Comparison of ENCODE assay signal across 8 cellular contexts in the genomic region with DNA sequence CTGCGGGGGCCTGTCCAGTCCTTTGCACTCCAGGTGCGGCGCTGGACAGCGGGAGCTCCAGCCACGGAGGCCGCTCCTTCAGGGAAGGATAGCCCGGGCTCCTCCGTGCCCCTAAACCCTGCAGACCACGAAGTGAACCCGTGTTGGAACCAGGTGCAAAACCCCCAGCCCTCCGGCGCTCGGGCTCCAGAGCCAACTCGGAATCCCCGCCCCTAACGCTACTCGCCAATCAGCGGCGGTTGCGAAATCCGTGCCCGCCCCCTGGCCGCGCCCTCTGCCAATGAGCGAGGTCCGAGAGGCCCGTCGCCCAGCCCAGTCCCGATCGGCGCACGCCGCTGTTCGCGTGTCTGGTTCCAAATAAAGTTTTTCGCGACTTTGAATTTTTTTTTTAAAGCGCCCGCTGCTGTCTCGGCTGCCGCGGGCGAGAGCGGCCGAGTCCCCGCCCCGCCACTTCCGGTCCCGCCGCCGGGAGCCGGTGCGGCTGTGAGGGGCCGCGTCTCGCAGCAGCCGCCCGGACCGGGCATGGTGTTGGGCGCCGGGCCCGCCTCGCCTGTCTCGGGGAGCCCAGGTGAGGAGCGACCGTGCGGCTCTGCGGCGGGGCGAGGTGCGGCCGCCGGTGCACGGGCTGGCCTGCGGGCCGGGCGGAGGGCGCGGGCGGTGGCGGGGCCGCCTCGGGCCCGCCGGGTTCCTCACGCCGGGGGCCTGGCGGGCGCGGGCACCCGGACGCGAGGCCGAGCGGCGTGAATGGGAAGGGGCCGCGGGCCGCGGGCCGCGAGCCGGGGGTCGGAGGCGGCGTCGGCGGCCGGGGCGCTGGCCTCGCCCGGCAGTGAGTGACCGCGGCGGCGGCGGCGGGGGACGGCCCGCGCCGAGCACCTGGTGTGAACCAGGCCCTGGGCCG. TPM values are rescaled to one million over a fixed set of nuclear protein-coding genes. Genes with fewer than 3 reads are reported as not detected.
DNase-seq lines count a peak whose midpoint lies in the region; ATAC-seq and TF ChIP-seq lines count a peak whose summit lies in the region.

A gene with protein sequence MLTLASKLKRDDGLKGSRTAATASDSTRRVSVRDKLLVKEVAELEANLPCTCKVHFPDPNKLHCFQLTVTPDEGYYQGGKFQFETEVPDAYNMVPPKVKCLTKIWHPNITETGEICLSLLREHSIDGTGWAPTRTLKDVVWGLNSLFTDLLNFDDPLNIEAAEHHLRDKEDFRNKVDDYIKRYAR (plus strand): TSS at position 450 of the 898 bp plus-strand sequence. CDS start 6,094 bp downstream, outside the sequence.

- H3K9ac ChIP-seq in duodenal mucosa (ENCODE audit: low read depth in 1 of 2, low read length in 2 of 2): peak within 1 kb of the TSS; percentile 77

- TF ChIP-seq POLR2A in lower leg skin (IDR thresholded peaks at IDR 0.05): no peak

- intact Hi-C loops in CD14-positive monocyte (cut with micrococcal nuclease) (loop anchor here in 1 of 2 donors (5.0 to 10.0 kb wide), 2 partner anchors 90 to 268 kb away; no protein-coding TSS in a partner anchor), lower leg skin (cut with DNase I; ENCODE audit: low total_unique reads) (no loop called here)
- intact Hi-C loops in activated CD4-positive, alpha-beta memory T cell treated with anti-CD3 and anti-CD28 coated beads for 36 hours (cut with micrococcal nuclease): loop anchor here (1.0 to 10.0 kb wide), 7 partner anchors 31 to 460 kb away; partner anchors contain the start of genes ASB1 and RAMP1

- ATAC-seq in GM19395 (IDR thresholded peaks at IDR 0.05; ENCODE audit: unreplicated experiment) (peak; percentile 97), HG03565 (IDR thresholded peaks at IDR 0.05; ENCODE audit: unreplicated experiment) (peak; percentile 92)

- H3K4me3 ChIP-seq in duodenal mucosa (ENCODE audit: low read depth in 1 of 2, low read length in 2 of 2) (peak within 1 kb of the TSS; percentile 81 to 86), lower leg skin (ENCODE audit: low read depth, poor library complexity, severe bottlenecking) (peak within 1 kb of the TSS; percentile 49)

- H3K27ac ChIP-seq in duodenal mucosa (ENCODE audit: low read depth, low read length): peak within 1 kb of the TSS; percentile 63

- peaks cover 5 to 13% of the 10 kb centered on the region in 2 donors for H3K9me3 ChIP-seq in duodenal mucosa (ENCODE audit: control insufficient read depth in 1 of 2, low read length in 2 of 2)

- TF ChIP-seq CTCF in CD14-positive monocyte (IDR thresholded peaks at IDR 0.05) (no peak), lower leg skin (IDR thresholded peaks at IDR 0.05) (no peak)

- no peaks in the 10 kb centered on the region for H3K36me3 ChIP-seq in duodenal mucosa (ENCODE audit: control insufficient read depth in 1 of 2, insufficient read depth in 2 of 2, low read length in 2 of 2)

- no peaks in the 10 kb centered on the region for H3K27me3 ChIP-seq in duodenal mucosa (ENCODE audit: control insufficient read depth in 1 of 2, insufficient read depth in 2 of 2, low read length in 2 of 2)

- H3K9me3 Mint-ChIP-seq in CD14-positive monocyte: peaks cover 12 to 22% (median 19%) of the 10 kb centered on the region in 7 donors
- peaks cover 16% of the 10 kb centered on the region for H3K9me3 Mint-ChIP-seq in activated CD4-positive, alpha-beta memory T cell treated with anti-CD3 and anti-CD28 coated beads for 36 hours

- peaks cover 37% of the 10 kb centered on the region for H3K4me1 Mint-ChIP-seq in CD14-positive monocyte
- peaks cover 40% of the 10 kb centered on the region for H3K4me1 Mint-ChIP-seq in activated CD4-positive, alpha-beta memory T cell treated with anti-CD3 and anti-CD28 coated beads for 36 hours (ENCODE audit: low read depth)

- peaks cover 26 to 33% of the 10 kb centered on the region in 2 donors for H3K4me1 ChIP-seq in duodenal mucosa (ENCODE audit: control insufficient read depth in 1 of 2, insufficient read depth in 2 of 2, low read length in 2 of 2)

- H3K36me3 Mint-ChIP-seq in CD14-positive monocyte: peaks cover 4 to 9% of the 10 kb centered on the region in 2 donors
- H3K36me3 Mint-ChIP-seq in activated CD4-positive, alpha-beta memory T cell treated with anti-CD3 and anti-CD28 coated beads for 36 hours: peaks cover 2% of the 10 kb centered on the region

- POLR2A ChIA-PET in activated CD4-positive, alpha-beta memory T cell treated with anti-CD3 and anti-CD28 coated beads for 36 hours (lab: Charles Lee): no interaction called here

- WGBS in lower leg skin, 2 donors: 1% methylated on average over 58 to 84 of the region's 123 CpGs

- CTCF ChIA-PET in activated CD4-positive, alpha-beta memory T cell treated with anti-CD3 and anti-CD28 coated beads for 36 hours (lab: Charles Lee): no interaction called here

- peak; percentile 97 for DNase-seq in CD14-positive monocyte (ENCODE audit: low spot score)
- peak; percentile 97 for DNase-seq in NCI-H774 (lab: John Stamatoyannopoulos, UW)
- DNase-seq in activated CD4-positive, alpha-beta memory T cell treated with anti-CD3 and anti-CD28 coated beads for 36 hours: peak; percentile 98
- peak; percentile 96 to 99 for DNase-seq in lower leg skin (ENCODE audit: low spot score in 2 of 2)
- DNase-seq in stimulated activated CD4-positive, alpha-beta T cell treated with anti-CD3 and anti-CD28 coated beads, Interleukin-4, amount 100 ng/mL, for 48 hours (ENCODE audit: low read depth in 2 of 2): peak; percentile 96 to 97

- peak within 1 kb of the TSS; percentile 88 for H3K4me3 Mint-ChIP-seq in CD14-positive monocyte
- H3K4me3 Mint-ChIP-seq in activated CD4-positive, alpha-beta memory T cell treated with anti-CD3 and anti-CD28 coated beads for 36 hours: peak within 1 kb of the TSS; percentile 86

- H3K27me3 Mint-ChIP-seq in CD14-positive monocyte (ENCODE audit: low read depth in 3 of 3): peaks cover 0 to 2% (median 2%) of the 10 kb centered on the region in 3 donors
- H3K27me3 Mint-ChIP-seq in activated CD4-positive, alpha-beta memory T cell treated with anti-CD3 and anti-CD28 coated beads for 36 hours: no peaks in the 10 kb centered on the region

- peak within 1 kb of the TSS; percentile 83 to 96 (median 92) for H3K27ac Mint-ChIP-seq in CD14-positive monocyte
- peak within 1 kb of the TSS; percentile 77 for H3K27ac Mint-ChIP-seq in activated CD4-positive, alpha-beta memory T cell treated with anti-CD3 and anti-CD28 coated beads for 36 hours

RNA-seq across cellular contexts. Expression of the gene that starts here (rescaled TPM):
- 100 to 1,000 TPM; 117 to 120 TPM for polyA plus RNA-seq in CD14-positive monocyte
- total RNA-seq in activated CD4-positive, alpha-beta memory T cell treated with anti-CD3 and anti-CD28 coated beads for 36 hours: 10 to 100 TPM; 50.7 to 52.9 TPM
- total RNA-seq in lower leg skin: 10 to 100 TPM; 32.8 to 46.9 (median 33.3) TPM

Comparison
In these comparisons a context has a peak if more than half of its experiments do, and no peak if none do; other contexts are left out.
1. Peak in every context shown above with its lines: DNase-seq, ATAC-seq, H3K4me3 ChIP-seq and H3K27ac ChIP-seq.